Comparison of ENCODE assay signal across 38 cellular contexts in genomic region chr15:88847144-88847543, GRCh38. TPM values are rescaled to one million over a fixed set of nuclear protein-coding genes. Genes with fewer than 3 reads are reported as not detected.
"Had no signal": no experiment of that assay in that cellular context is flagged by ENCODE, and none has a peak within 500 bp of the region (broad histone marks: within the 10 kb centered on the region; RNA-seq: fewer than 3 reads in every experiment).

No MANE protein-coding gene starts in this region.

- H3K36me3 ChIP-seq: adrenal gland, breast epithelium, cardiac muscle cell, colonic mucosa, esophagus muscularis mucosa, gastrocnemius medialis, heart left ventricle, WERI-Rb-1 had no signal

- H3K27me3 ChIP-seq: body of pancreas, cardiac muscle cell, colonic mucosa had no signal

- H3K4me1 ChIP-seq: adrenal gland, body of pancreas, breast epithelium, colonic mucosa, esophagus muscularis mucosa, foreskin keratinocyte, gastrocnemius medialis, heart left ventricle had no signal

- H3K4me3 Mint-ChIP-seq: activated CD4-positive, alpha-beta T cell treated with anti-CD3 and anti-CD28 coated beads for 36 hours; activated CD8-positive, alpha-beta T cell treated with anti-CD3 and anti-CD28 coated beads for 36 hours; activated naive CD4-positive, alpha-beta T cell treated with anti-CD3 and anti-CD28 coated beads for 36 hours; activated naive CD4-positive, alpha-beta T cell treated with anti-CD3 and anti-CD28 coated beads, Interleukin-2, amount 50 U/mL, for 24 hours; activated naive CD8-positive, alpha-beta T cell treated with anti-CD3 and anti-CD28 coated beads for 36 hours; activated naive CD8-positive, alpha-beta T cell treated with anti-CD3 and anti-CD28 coated beads, Interleukin-2, amount 50 U/mL, for 24 hours; activated T-cell treated with anti-CD3 and anti-CD28 coated beads, Interleukin-2, amount 50 U/mL, for 4 hours; activated T-helper 1 cell treated with anti-CD3 and anti-CD28 coated beads, Interleukin-12 subunit alpha, Interleukin-12 subunit beta, Interleukin-2, Interleukin-4 antibody, amounts not matched to agents 30 ng/mL and 10 ng/mL and 1 ng/mL, durations not matched to agents 14 hours and 24 hours and 36 hours; effector memory CD8-positive, alpha-beta T cell; T-helper 17 cell; T-helper 2 cell treated with Interferon-gamma antibody and Interleukin-4, amounts not matched to agents 5 μg/mL and 100 μg/mL, for 36 hours had no signal

- ATAC-seq: activated CD4-positive, alpha-beta T cell treated with anti-CD3 and anti-CD28 coated beads for 36 hours; activated CD8-positive, alpha-beta T cell treated with anti-CD3 and anti-CD28 coated beads for 36 hours; activated naive CD8-positive, alpha-beta T cell treated with anti-CD3 and anti-CD28 coated beads, Interleukin-2, amount 50 U/mL, for 24 hours; activated T-cell treated with anti-CD3 and anti-CD28 coated beads, Interleukin-2, amount 50 U/mL, for 4 hours; body of pancreas; effector memory CD8-positive, alpha-beta T cell; foreskin keratinocyte; gastrocnemius medialis; heart left ventricle; T-helper 17 cell had no signal

- H3K9me3 Mint-ChIP-seq: activated CD8-positive, alpha-beta T cell treated with anti-CD3 and anti-CD28 coated beads for 36 hours; activated naive CD4-positive, alpha-beta T cell treated with anti-CD3 and anti-CD28 coated beads for 36 hours; activated naive CD4-positive, alpha-beta T cell treated with anti-CD3 and anti-CD28 coated beads, Interleukin-2, amount 50 U/mL, for 24 hours; activated naive CD8-positive, alpha-beta T cell treated with anti-CD3 and anti-CD28 coated beads for 36 hours; activated naive CD8-positive, alpha-beta T cell treated with anti-CD3 and anti-CD28 coated beads, Interleukin-2, amount 50 U/mL, for 24 hours; activated T-cell treated with anti-CD3 and anti-CD28 coated beads, Interleukin-2, amount 50 U/mL, for 4 hours; activated T-helper 1 cell treated with anti-CD3 and anti-CD28 coated beads, Interleukin-12 subunit alpha, Interleukin-12 subunit beta, Interleukin-2, Interleukin-4 antibody, amounts not matched to agents 30 ng/mL and 10 ng/mL and 1 ng/mL, durations not matched to agents 14 hours and 24 hours and 36 hours; activated T-helper 2 cell treated with anti-CD3 and anti-CD28 coated beads, Interferon-gamma antibody, Interleukin-2, Interleukin-4, amounts not matched to agents 10 μg/mL and 5 μg/mL and 100 μg/mL, durations not matched to agents 14 hours and 24 hours and 36 hours; effector memory CD8-positive, alpha-beta T cell; T-helper 2 cell treated with Interferon-gamma antibody and Interleukin-4, amounts not matched to agents 5 μg/mL and 100 μg/mL, for 36 hours had no signal

- DNase-seq: activated CD4-positive, alpha-beta T cell treated with anti-CD3 and anti-CD28 coated beads for 36 hours; activated CD4-positive, alpha-beta T cell treated with anti-CD3 and anti-CD28 coated beads, Interleukin-2, amount 50 U/mL, for 1 hour; activated CD4-positive, alpha-beta T cell treated with anti-CD3 and anti-CD28 coated beads, Interleukin-2, amount 50 U/mL, for 48 hours; activated CD4-positive, CD25-positive, alpha-beta regulatory T cell; activated CD4-positive, CD25-positive, alpha-beta regulatory T cell treated with anti-CD3 and anti-CD28 coated beads, Interleukin-2, amount 50 U/mL, for 72 hours; activated CD8-positive, alpha-beta memory T cell treated with anti-CD3 and anti-CD28 coated beads for 24 hours; activated CD8-positive, alpha-beta T cell treated with anti-CD3 and anti-CD28 coated beads for 36 hours; activated effector memory CD4-positive, alpha-beta T cell treated with anti-CD3 and anti-CD28 coated beads, Interleukin-2, amount 50 U/mL, for 16 hours; activated naive CD4-positive, alpha-beta T cell treated with anti-CD3 and anti-CD28 coated beads for 36 hours; activated naive CD8-positive, alpha-beta T cell treated with anti-CD3 and anti-CD28 coated beads for 36 hours; activated naive CD8-positive, alpha-beta T cell treated with anti-CD3 and anti-CD28 coated beads, Interleukin-2, amount 50 U/mL, for 24 hours; activated T-cell treated with anti-CD3 and anti-CD28 coated beads, Interleukin-2, amount 50 U/mL, for 4 hours; adrenal gland; amygdala; aorta; body of pancreas; central memory CD4-positive, alpha-beta T cell; cerebellar nuclear complex; colonic mucosa; dermis blood vessel endothelial cell; effector CD4-positive, alpha-beta T cell; effector memory CD8-positive, alpha-beta T cell; erythroblast; foreskin keratinocyte; gastrocnemius medialis; glutamatergic neuron; heart left ventricle; T-helper 1 cell; T-helper 17 cell; T1000; WERI-Rb-1 had no signal

- H3K4me1 Mint-ChIP-seq: activated naive CD4-positive, alpha-beta T cell treated with anti-CD3 and anti-CD28 coated beads, Interleukin-2, amount 50 U/mL, for 24 hours; T-helper 17 cell had no signal

- H3K36me3 Mint-ChIP-seq: activated naive CD4-positive, alpha-beta T cell treated with anti-CD3 and anti-CD28 coated beads, Interleukin-2, amount 50 U/mL, for 24 hours; activated naive CD8-positive, alpha-beta T cell treated with anti-CD3 and anti-CD28 coated beads for 36 hours had no signal

- H3K27me3 Mint-ChIP-seq: activated CD4-positive, alpha-beta T cell treated with anti-CD3 and anti-CD28 coated beads for 36 hours had no signal

- H3K9me3 ChIP-seq: adrenal gland, body of pancreas, breast epithelium, colonic mucosa, esophagus muscularis mucosa, gastrocnemius medialis, heart left ventricle had no signal

- H3K4me3 ChIP-seq: adrenal gland, body of pancreas, breast epithelium, cardiac muscle cell, colonic mucosa, esophagus muscularis mucosa, gastrocnemius medialis, heart left ventricle had no signal

- H3K27ac ChIP-seq: adrenal gland, body of pancreas, breast epithelium, cardiac muscle cell, colonic mucosa, esophagus muscularis mucosa, foreskin keratinocyte, gastrocnemius medialis, heart left ventricle, WERI-Rb-1 had no signal

- H3K27ac Mint-ChIP-seq: activated CD4-positive, alpha-beta T cell treated with anti-CD3 and anti-CD28 coated beads for 36 hours; activated CD8-positive, alpha-beta T cell treated with anti-CD3 and anti-CD28 coated beads for 36 hours; activated naive CD4-positive, alpha-beta T cell treated with anti-CD3 and anti-CD28 coated beads for 36 hours; activated naive CD4-positive, alpha-beta T cell treated with anti-CD3 and anti-CD28 coated beads, Interleukin-2, amount 50 U/mL, for 24 hours; activated naive CD8-positive, alpha-beta T cell treated with anti-CD3 and anti-CD28 coated beads for 36 hours; activated naive CD8-positive, alpha-beta T cell treated with anti-CD3 and anti-CD28 coated beads, Interleukin-2, amount 50 U/mL, for 24 hours; activated T-helper 1 cell treated with anti-CD3 and anti-CD28 coated beads, Interleukin-12 subunit alpha, Interleukin-12 subunit beta, Interleukin-2, Interleukin-4 antibody, amounts not matched to agents 30 ng/mL and 10 ng/mL and 1 ng/mL, durations not matched to agents 14 hours and 24 hours and 36 hours; activated T-helper 2 cell treated with anti-CD3 and anti-CD28 coated beads, Interferon-gamma antibody, Interleukin-2, Interleukin-4, amounts not matched to agents 10 μg/mL and 5 μg/mL and 100 μg/mL, durations not matched to agents 14 hours and 24 hours and 36 hours; effector memory CD8-positive, alpha-beta T cell; T-helper 17 cell; T-helper 2 cell treated with Interferon-gamma antibody and Interleukin-4, amounts not matched to agents 5 μg/mL and 100 μg/mL, for 36 hours had no signal

RNA-seq across cellular contexts. Expression of gene ACAN, which starts 43.9 kb away (rescaled TPM):
- total RNA-seq: activated CD4-positive, alpha-beta T cell treated with anti-CD3 and anti-CD28 coated beads for 36 hours; activated CD8-positive, alpha-beta T cell treated with anti-CD3 and anti-CD28 coated beads for 36 hours; activated naive CD4-positive, alpha-beta T cell treated with anti-CD3 and anti-CD28 coated beads for 36 hours; activated naive CD8-positive, alpha-beta T cell treated with anti-CD3 and anti-CD28 coated beads for 36 hours; activated T-cell treated with anti-CD3 and anti-CD28 coated beads, Interleukin-2, amount 50 U/mL, for 4 hours; activated T-helper 1 cell treated with anti-CD3 and anti-CD28 coated beads, Interleukin-12 subunit alpha, Interleukin-12 subunit beta, Interleukin-2, Interleukin-4 antibody, amounts not matched to agents 30 ng/mL and 10 ng/mL and 1 ng/mL, durations not matched to agents 14 hours and 24 hours and 36 hours; activated T-helper 2 cell treated with anti-CD3 and anti-CD28 coated beads, Interferon-gamma antibody, Interleukin-2, Interleukin-4, amounts not matched to agents 10 μg/mL and 5 μg/mL and 100 μg/mL, durations not matched to agents 14 hours and 24 hours and 36 hours; foreskin keratinocyte; T-helper 17 cell had no signal
